Comparison of ENCODE assay signal across 10 cellular contexts in genomic region chr7:84637568-84638338, GRCh38.
DNase-seq lines count a peak whose midpoint lies in the region; ATAC-seq and TF ChIP-seq lines count a peak whose summit lies in the region.
"Had no signal": no experiment of that assay in that cellular context is flagged by ENCODE, and none has a peak within 500 bp of the region (broad histone marks: within the 10 kb centered on the region; RNA-seq: fewer than 3 reads in every experiment).

No MANE protein-coding gene starts in this region.

- no peak overlapping the region for H3K4me3 Mint-ChIP-seq in activated CD8-positive, alpha-beta T cell treated with anti-CD3 and anti-CD28 coated beads for 36 hours
- no peak overlapping the region for H3K4me3 Mint-ChIP-seq in natural killer cell treated with Interleukin-12 subunit alpha and Interleukin-12 subunit beta and Interleukin-15 and Interleukin-18, amount 100 ng/mL, for 72 hours
- H3K4me3 Mint-ChIP-seq: immature natural killer cell; T-helper 1 cell treated with Interleukin-12 subunit alpha and Interleukin-12 subunit beta and Interleukin-4 antibody, amounts not matched to agents 30 μg/mL and 1 μg/mL, for 36 hours had no signal

- H3K9me3 ChIP-seq in ascending aorta = peaks cover 0 to 13% of the 10 kb centered on the region in 2 donors
- no peaks in the 10 kb centered on the region for H3K9me3 ChIP-seq in thyroid gland

- no peaks in the 10 kb centered on the region for H3K4me1 Mint-ChIP-seq in activated CD8-positive, alpha-beta T cell treated with anti-CD3 and anti-CD28 coated beads for 36 hours (ENCODE audit: low read depth)
- H3K4me1 Mint-ChIP-seq in natural killer cell treated with Interleukin-12 subunit alpha and Interleukin-12 subunit beta and Interleukin-15 and Interleukin-18, amount 100 ng/mL, for 72 hours (ENCODE audit: low read depth in 2 of 2) = no peaks in the 10 kb centered on the region
- H3K4me1 Mint-ChIP-seq: immature natural killer cell had no signal

- H3K4me3 ChIP-seq in ascending aorta (no peak overlapping the region), thyroid gland (replicated peaks in 1 of 3) (no peak overlapping the region)

- H3K36me3 Mint-ChIP-seq in activated CD8-positive, alpha-beta T cell treated with anti-CD3 and anti-CD28 coated beads for 36 hours (ENCODE audit: low read depth) = no peaks in the 10 kb centered on the region
- peaks cover 9% of the 10 kb centered on the region for H3K36me3 Mint-ChIP-seq in natural killer cell treated with Interleukin-12 subunit alpha and Interleukin-12 subunit beta and Interleukin-15 and Interleukin-18, amount 100 ng/mL, for 72 hours
- H3K36me3 Mint-ChIP-seq: immature natural killer cell had no signal

- CTCF ChIA-PET in activated CD8-positive, alpha-beta T cell treated with anti-CD3 and anti-CD28 coated beads for 36 hours (lab: Charles Lee) = no interaction called here

- no peak overlapping the region for H3K27ac Mint-ChIP-seq in activated CD8-positive, alpha-beta T cell treated with anti-CD3 and anti-CD28 coated beads for 36 hours
- H3K27ac Mint-ChIP-seq in natural killer cell treated with Interleukin-12 subunit alpha and Interleukin-12 subunit beta and Interleukin-15 and Interleukin-18, amount 100 ng/mL, for 72 hours = no peak overlapping the region
- H3K27ac Mint-ChIP-seq: immature natural killer cell; T-helper 1 cell treated with Interleukin-12 subunit alpha and Interleukin-12 subunit beta and Interleukin-4 antibody, amounts not matched to agents 30 μg/mL and 1 μg/mL, for 36 hours had no signal

- H3K27me3 ChIP-seq in ascending aorta (no peaks in the 10 kb centered on the region), thyroid gland (no peaks in the 10 kb centered on the region)

- no peaks in the 10 kb centered on the region for H3K36me3 ChIP-seq in ascending aorta
- no peaks in the 10 kb centered on the region for H3K36me3 ChIP-seq in thyroid gland

- ATAC-seq in activated CD8-positive, alpha-beta T cell treated with anti-CD3 and anti-CD28 coated beads for 36 hours = no peak
- ATAC-seq in natural killer cell treated with Interleukin-12 subunit alpha and Interleukin-12 subunit beta and Interleukin-15 and Interleukin-18, amount 100 ng/mL, for 72 hours = no peak

- 58 to 72% methylated on average over 2 of the region's 2 CpGs for WGBS in thyroid gland, 2 donors

- TF ChIP-seq CTCF in ascending aorta (IDR thresholded peaks at IDR 0.05) = no peak
- TF ChIP-seq CTCF in thyroid gland (IDR thresholded peaks at IDR 0.05) = no peak
- TF ChIP-seq CTCF in activated CD8-positive, alpha-beta T cell treated with anti-CD3 and anti-CD28 coated beads for 36 hours (IDR thresholded peaks at IDR 0.05) = no peak

- H3K4me1 ChIP-seq in ascending aorta (peaks cover 0 to 12% of the 10 kb centered on the region in 2 donors), thyroid gland (peaks cover 14 to 16% of the 10 kb centered on the region in 2 donors)

- TF ChIP-seq POLR2A in thyroid gland (IDR thresholded peaks at IDR 0.05) = no peak

- DNase-seq in HS-27A (ENCODE audit: low read depth) (peak; percentile 58), ascending aorta (ENCODE audit: low spot score in 2 of 2) (no peak), iPS-NIHi7 (ENCODE audit: extremely low spot score) (peak; percentile 23), thyroid gland (peak in 1 of 2 donors; percentile 16)
- no peak for DNase-seq in activated CD8-positive, alpha-beta T cell treated with anti-CD3 and anti-CD28 coated beads for 36 hours
- DNase-seq in activated CD8-positive, alpha-beta memory T cell treated with anti-CD3 and anti-CD28 coated beads for 24 hours = no peak
- DNase-seq in natural killer cell treated with Interleukin-12 subunit alpha and Interleukin-12 subunit beta and Interleukin-15 and Interleukin-18, amount 100 ng/mL, for 72 hours (ENCODE audit: low spot score) = no peak
- DNase-seq: activated naive CD4-positive, alpha-beta T cell treated with anti-CD3 and anti-CD28 coated beads, Interleukin-2, amount 50 U/mL, for 16 hours; immature natural killer cell had no signal

- POLR2A ChIA-PET in activated CD8-positive, alpha-beta T cell treated with anti-CD3 and anti-CD28 coated beads for 36 hours (lab: Charles Lee) = no interaction called here

- no peaks in the 10 kb centered on the region for H3K27me3 Mint-ChIP-seq in activated CD8-positive, alpha-beta T cell treated with anti-CD3 and anti-CD28 coated beads for 36 hours
- H3K27me3 Mint-ChIP-seq in natural killer cell treated with Interleukin-12 subunit alpha and Interleukin-12 subunit beta and Interleukin-15 and Interleukin-18, amount 100 ng/mL, for 72 hours = no peaks in the 10 kb centered on the region

- intact Hi-C loops in ascending aorta (cut with DNase I) (loop anchor here (5.0 kb wide), 1 partner anchor 65 kb away; no protein-coding TSS in a partner anchor), thyroid gland (cut with DNase I) (no loop called here)
- intact Hi-C loops in activated CD8-positive, alpha-beta T cell treated with anti-CD3 and anti-CD28 coated beads for 36 hours (cut with micrococcal nuclease) = no loop called here

- H3K27ac ChIP-seq in ascending aorta (peak overlapping the region; percentile 30 to 43), thyroid gland (peak overlapping the region; percentile 81 to 95 (median 85))

- peaks cover 2% of the 10 kb centered on the region for H3K9me3 Mint-ChIP-seq in activated CD8-positive, alpha-beta T cell treated with anti-CD3 and anti-CD28 coated beads for 36 hours
- H3K9me3 Mint-ChIP-seq in natural killer cell treated with Interleukin-12 subunit alpha and Interleukin-12 subunit beta and Interleukin-15 and Interleukin-18, amount 100 ng/mL, for 72 hours = peaks cover 14% of the 10 kb centered on the region
- H3K9me3 Mint-ChIP-seq: T-helper 1 cell treated with Interleukin-12 subunit alpha and Interleukin-12 subunit beta and Interleukin-4 antibody, amounts not matched to agents 30 μg/mL and 1 μg/mL, for 36 hours had no signal

Comparison
In these comparisons a context has a peak if more than half of its experiments do, and no peak if none do; other contexts are left out.
1. DNase-seq: peak in HS-27A (single experiment) and iPS-NIHi7 (single experiment); none in ascending aorta (0 of 2), activated CD8-positive, alpha-beta T cell treated with anti-CD3 and anti-CD28 coated beads for 36 hours (single experiment), activated CD8-positive, alpha-beta memory T cell treated with anti-CD3 and anti-CD28 coated beads for 24 hours (single experiment) and natural killer cell treated with Interleukin-12 subunit alpha and Interleukin-12 subunit beta and Interleukin-15 and Interleukin-18, amount 100 ng/mL, for 72 hours (single experiment).